In the genomic region with DNA sequence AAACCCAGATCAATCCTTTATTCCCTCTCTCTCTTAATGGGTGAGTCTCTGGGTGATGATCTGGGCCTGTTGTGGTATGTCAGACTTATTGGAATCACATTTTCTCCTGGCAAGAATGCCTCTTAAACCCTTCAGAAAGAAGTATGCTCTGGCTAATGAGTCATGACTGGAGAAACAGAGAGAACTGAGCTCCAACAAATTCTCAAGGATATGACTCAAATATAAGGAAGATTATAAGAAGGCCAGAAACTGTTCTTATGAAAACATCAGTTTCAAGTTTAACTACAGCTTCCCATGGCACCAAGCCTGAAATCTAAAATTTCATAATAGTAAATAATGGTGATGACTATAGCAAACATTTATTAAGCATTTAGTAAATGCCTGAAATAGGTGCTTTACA, we compare ENCODE assay signal across 11 cellular contexts.
A peak's percentile ranks its signal among the peaks of the same experiment; 100 is the strongest.
DNase-seq lines count a peak whose midpoint lies in the region; ATAC-seq and TF ChIP-seq lines count a peak whose summit lies in the region.
"Had no signal": no experiment of that assay in that cellular context is flagged by ENCODE, and none has a peak within 500 bp of the region (broad histone marks: within the 10 kb centered on the region; RNA-seq: fewer than 3 reads in every experiment).

No MANE protein-coding gene starts in this region.

- no peak overlapping the region for H3K4me3 ChIP-seq in gastrocnemius medialis

- TF ChIP-seq CTCF in gastrocnemius medialis (IDR thresholded peaks at IDR 0.05 in 4 of 5, conservative IDR thresholded peaks at IDR 0.05 in 1 of 5) = no peak

- H3K27me3 ChIP-seq in gastrocnemius medialis = no peaks in the 10 kb centered on the region

- no peak for TF ChIP-seq POLR2A in gastrocnemius medialis (IDR thresholded peaks at IDR 0.05)

- in situ Hi-C loops in gastrocnemius medialis (cut with MboI; ENCODE audit: low sequenced_read_pairs in 4 of 4) = no loop called here

- peak; percentile 74 to 85 for ATAC-seq in gastrocnemius medialis
- ATAC-seq in HG03108 (IDR thresholded peaks at IDR 0.05; ENCODE audit: unreplicated experiment) = no peak
- ATAC-seq in HG02973 (IDR thresholded peaks at IDR 0.05; ENCODE audit: unreplicated experiment) = no peak

- peak overlapping the region in 2 of 4 donors; percentile 18 to 27 for H3K27ac ChIP-seq in gastrocnemius medialis

- no peaks in the 10 kb centered on the region for H3K9me3 ChIP-seq in gastrocnemius medialis

- H3K4me1 ChIP-seq in gastrocnemius medialis = no peaks in the 10 kb centered on the region

- DNase-seq in EL = peak; percentile 95
- DNase-seq in T1000 (lab: John Stamatoyannopoulos, UW) = peak; percentile 3
- peak; percentile 88 for DNase-seq in foreskin melanocyte
- DNase-seq in gastrocnemius medialis = no peak
- DNase-seq in NCI-H1092 (lab: John Stamatoyannopoulos, UW) = no peak
- no peak for DNase-seq in activated CD4-positive, alpha-beta T cell treated with anti-CD3 and anti-CD28 coated beads, Interleukin-2, amount 50 U/mL, for 4 hours
- DNase-seq: activated effector memory CD4-positive, alpha-beta T cell treated with anti-CD3 and anti-CD28 coated beads, Interleukin-2, amount 50 U/mL, for 16 hours; DMS79; stimulated activated naive CD4-positive, alpha-beta T cell treated with Interleukin-2 at 50 U/mL for 16 hours had no signal

- intact Hi-C loops in gastrocnemius medialis (cut with DNase I; ENCODE audit: low total_unique reads) = no loop called here

- H3K36me3 ChIP-seq in gastrocnemius medialis = no peaks in the 10 kb centered on the region

Comparison
In these comparisons a context has a peak if more than half of its experiments do, and no peak if none do; other contexts are left out.
1. DNase-seq: peak in EL (single experiment), T1000 (single experiment) and foreskin melanocyte (single experiment); none in gastrocnemius medialis (0 of 2), NCI-H1092 (single experiment) and activated CD4-positive, alpha-beta T cell treated with anti-CD3 and anti-CD28 coated beads, Interleukin-2, amount 50 U/mL, for 4 hours (0 of 2).
2. ATAC-seq: peak in gastrocnemius medialis (2 of 2); none in HG03108 (single experiment) and HG02973 (single experiment).